In genomic region chr12:79674629-79675028, GRCh38 we compare ENCODE assay signal across 18 cellular contexts. TPM values are rescaled to one million over a fixed set of nuclear protein-coding genes. Genes with fewer than 3 reads are reported as not detected.
DNase-seq lines count a peak whose midpoint lies in the region; ATAC-seq and TF ChIP-seq lines count a peak whose summit lies in the region.
"Had no signal": no experiment of that assay in that cellular context is flagged by ENCODE, and none has a peak within 500 bp of the region (broad histone marks: within the 10 kb centered on the region; RNA-seq: fewer than 3 reads in every experiment).

No MANE protein-coding gene starts in this region.

- H2BK15ac ChIP-seq in neuronal stem cell (ENCODE audit: low read length) = no peak overlapping the region

- H3K36me3 ChIP-seq in neuronal stem cell (replicated peaks in 1 of 2; ENCODE audit: control insufficient read depth in 2 of 2, insufficient read depth in 2 of 2, low read length in 2 of 2) = peaks cover 3 to 4% of the 10 kb centered on the region in 2 donors
- H3K36me3 ChIP-seq: BE2C, lower lobe of right lung had no signal

- DNase-seq in RKO (ENCODE audit: low spot score) (peak; percentile 55), epithelial cell of esophagus (ENCODE audit: low read depth) (peak; percentile 82), osteocyte (ENCODE audit: extremely low spot score, unreplicated experiment) (no peak), COLO668 (lab: John Stamatoyannopoulos, UW; ENCODE audit: unreplicated experiment) (no peak), COR-L47 (lab: John Stamatoyannopoulos, UW) (no peak), neuronal stem cell (ENCODE audit: low spot score) (no peak)
- DNase-seq: activated CD4-positive, alpha-beta T cell treated with anti-CD3 and anti-CD28 coated beads for 36 hours; activated naive CD4-positive, alpha-beta T cell treated with anti-CD3 and anti-CD28 coated beads, Interleukin-2, amount 50 U/mL, for 16 hours; activated T-cell treated with anti-CD3 and anti-CD28 coated beads for 4 hours; BE2C; DMS53; effector memory CD4-positive, alpha-beta T cell; lower lobe of right lung; naive thymus-derived CD8-positive, alpha-beta T cell; substantia nigra had no signal

- no peak overlapping the region for H3K4me3 ChIP-seq in epithelial cell of esophagus (ENCODE audit: low read length)
- no peak overlapping the region for H3K4me3 ChIP-seq in neuronal stem cell (ENCODE audit: low read length in 2 of 2)
- H3K4me3 ChIP-seq: K562, lower lobe of right lung had no signal

- H2BK5ac ChIP-seq in neuronal stem cell (ENCODE audit: low read length) = no peak overlapping the region

- no peak overlapping the region for H3K18ac ChIP-seq in neuronal stem cell (ENCODE audit: low read length)

- H3K9ac ChIP-seq in neuronal stem cell (ENCODE audit: low read depth, low read length, poor library complexity) = no peak overlapping the region

- peaks cover 0 to 22% of the 10 kb centered on the region in 2 donors for H3K9me3 ChIP-seq in neuronal stem cell (replicated peaks in 1 of 2; ENCODE audit: control insufficient read depth in 2 of 2, insufficient read depth in 1 of 2, low read depth in 1 of 2, low read length in 2 of 2)
- H3K9me3 ChIP-seq: BE2C, lower lobe of right lung had no signal

- no peak overlapping the region for H3K4me3 Mint-ChIP-seq in osteocyte (ENCODE audit: unreplicated experiment)
- H3K4me3 Mint-ChIP-seq: activated CD4-positive, alpha-beta T cell treated with anti-CD3 and anti-CD28 coated beads for 36 hours; naive thymus-derived CD8-positive, alpha-beta T cell had no signal

- H3K27ac Mint-ChIP-seq in osteocyte (ENCODE audit: unreplicated experiment) = peak overlapping the region; percentile 56
- H3K27ac Mint-ChIP-seq: activated CD4-positive, alpha-beta T cell treated with anti-CD3 and anti-CD28 coated beads for 36 hours; naive thymus-derived CD8-positive, alpha-beta T cell had no signal

- no peak overlapping the region for H3K4me2 ChIP-seq in neuronal stem cell (ENCODE audit: insufficient read depth, low read length, poor library complexity, severe bottlenecking)

- no peaks in the 10 kb centered on the region for H3K4me1 ChIP-seq in neuronal stem cell (ENCODE audit: control insufficient read depth in 2 of 2, insufficient read depth in 1 of 2, low read depth in 1 of 2, low read length in 2 of 2)
- H3K4me1 ChIP-seq: BE2C had no signal

- H3K4ac ChIP-seq in neuronal stem cell (ENCODE audit: low read length) = no peak overlapping the region

- no peaks in the 10 kb centered on the region for H3K27me3 ChIP-seq in neuronal stem cell (ENCODE audit: control insufficient read depth in 3 of 3, insufficient read depth in 3 of 3, low read depth in 1 of 3, low read length in 3 of 3)

- H3K14ac ChIP-seq in neuronal stem cell (ENCODE audit: low read length) = no peak overlapping the region

- peaks cover 9% of the 10 kb centered on the region for H3K9me3 Mint-ChIP-seq in osteocyte (ENCODE audit: unreplicated experiment)

- peaks cover 65% of the 10 kb centered on the region for H3K4me1 Mint-ChIP-seq in osteocyte (ENCODE audit: unreplicated experiment)
- H3K4me1 Mint-ChIP-seq: activated CD4-positive, alpha-beta T cell treated with anti-CD3 and anti-CD28 coated beads for 36 hours had no signal

- no CpG with 5 or more reads among the region's 3 CpGs for WGBS in neuronal stem cell (ENCODE audit: extremely low coverage in 2 of 2, insufficient read length in 2 of 2, insufficient replicate concordance in 1 of 2), 2 donors

- no peak overlapping the region for H2BK12ac ChIP-seq in neuronal stem cell (ENCODE audit: low read length)

- ATAC-seq in GM18909 (IDR thresholded peaks at IDR 0.05; ENCODE audit: poor library complexity, unreplicated experiment) (peak; percentile 48), GM21526 (IDR thresholded peaks at IDR 0.05; ENCODE audit: low FRiP score, unreplicated experiment) (no peak)
- ATAC-seq: activated CD4-positive, alpha-beta T cell treated with anti-CD3 and anti-CD28 coated beads for 36 hours; K562; lower lobe of right lung; naive thymus-derived CD8-positive, alpha-beta T cell had no signal

- no peak overlapping the region for H4K91ac ChIP-seq in neuronal stem cell (ENCODE audit: low read depth, low read length, poor library complexity)

- no peaks in the 10 kb centered on the region for H3K27me3 Mint-ChIP-seq in osteocyte (ENCODE audit: unreplicated experiment)

- H2AFZ ChIP-seq in neuronal stem cell (ENCODE audit: low read length) = no peak overlapping the region

- no peak overlapping the region for H3K27ac ChIP-seq in neuronal stem cell (replicated peaks; ENCODE audit: low read length)
- H3K27ac ChIP-seq: lower lobe of right lung had no signal

- no peak overlapping the region for H2BK120ac ChIP-seq in neuronal stem cell (ENCODE audit: low read depth, low read length)

- no peak overlapping the region for H3K23ac ChIP-seq in neuronal stem cell (ENCODE audit: low read depth, low read length, poor library complexity)

- peaks cover 2% of the 10 kb centered on the region for H3K79me1 ChIP-seq in neuronal stem cell (ENCODE audit: low read depth, low read length)

- TF ChIP-seq CTCF in epithelial cell of esophagus (IDR thresholded peaks at IDR 0.05; ENCODE audit: insufficient read depth, low read depth, low read length, missing control alignments) (no peak), osteocyte (IDR thresholded peaks at IDR 0.05) (no peak)

- no peak overlapping the region for H2AK5ac ChIP-seq in neuronal stem cell (ENCODE audit: low read depth, low read length)

- H3K36me3 Mint-ChIP-seq in osteocyte (ENCODE audit: unreplicated experiment) = peaks cover 23% of the 10 kb centered on the region

- no peak overlapping the region for H4K8ac ChIP-seq in neuronal stem cell (ENCODE audit: low read depth, low read length)

RNA-seq across cellular contexts. Expression of gene PAWR, which starts 16.1 kb away (rescaled TPM):
- 184 and 213 TPM in 2 replicates for total RNA-seq in osteocyte
- 39.7 TPM for polyA plus RNA-seq in neuronal stem cell (2013, experiment 1 of 2)
- polyA plus RNA-seq in neuronal stem cell (2013, experiment 2 of 2) = 38.3 TPM
- polyA plus RNA-seq: K562 had no signal

Comparison
In these comparisons a context has a peak if more than half of its experiments do, and no peak if none do; other contexts are left out.
1. DNase-seq: peak in RKO (single experiment) and epithelial cell of esophagus (single experiment); none in osteocyte (single experiment), COLO668 (single experiment), COR-L47 (single experiment) and neuronal stem cell (single experiment).